In genomic region chr17:16061631-16062030, GRCh38 we compare ENCODE assay signal across 15 cellular contexts.
"Had no signal": no experiment of that assay in that cellular context is flagged by ENCODE, and none has a peak within 500 bp of the region (broad histone marks: within the 10 kb centered on the region; RNA-seq: fewer than 3 reads in every experiment).

No MANE protein-coding gene starts in this region.

- H3K27ac Mint-ChIP-seq: activated naive CD8-positive, alpha-beta T cell treated with anti-CD3 and anti-CD28 coated beads, Interleukin-2, amount 10 ng/mL, durations not matched to agents 7 days and 5 days had no signal

- H3K27ac ChIP-seq: body of pancreas, left ventricle myocardium inferior, parathyroid adenoma, right lobe of liver, thyroid gland had no signal

- H3K4me1 Mint-ChIP-seq: activated naive CD8-positive, alpha-beta T cell treated with anti-CD3 and anti-CD28 coated beads, Interleukin-2, amount 10 ng/mL, durations not matched to agents 7 days and 5 days; immature natural killer cell; naive B cell had no signal

- DNase-seq: activated CD4-positive, alpha-beta T cell treated with anti-CD3 and anti-CD28 coated beads for 1 hour; activated naive CD8-positive, alpha-beta T cell treated with anti-CD3 and anti-CD28 coated beads, Interleukin-2, amount 10 ng/mL, durations not matched to agents 7 days and 5 days; body of pancreas; caudate nucleus; effector CD8-positive, alpha-beta T cell; immature natural killer cell; kidney glomerular epithelial cell; left ventricle myocardium inferior; mucosa of descending colon; naive B cell; right lobe of liver; small intestine; stimulated activated CD4-positive, alpha-beta T cell treated with anti-CD3 and anti-CD28 coated beads, Interleukin-4, amount 100 ng/mL, for 1 hour; thyroid gland had no signal

- H3K4me3 Mint-ChIP-seq: activated naive CD8-positive, alpha-beta T cell treated with anti-CD3 and anti-CD28 coated beads, Interleukin-2, amount 10 ng/mL, durations not matched to agents 7 days and 5 days; immature natural killer cell; naive B cell had no signal

- H3K27me3 ChIP-seq: body of pancreas, right lobe of liver, thyroid gland had no signal

- ATAC-seq: body of pancreas, mucosa of descending colon, right lobe of liver had no signal

- H3K4me3 ChIP-seq: body of pancreas, left ventricle myocardium inferior, mucosa of descending colon, right lobe of liver, thyroid gland had no signal

- H3K27me3 Mint-ChIP-seq: activated naive CD8-positive, alpha-beta T cell treated with anti-CD3 and anti-CD28 coated beads, Interleukin-2, amount 10 ng/mL, durations not matched to agents 7 days and 5 days; naive B cell had no signal

- H3K4me1 ChIP-seq: body of pancreas, left ventricle myocardium inferior, parathyroid adenoma, right lobe of liver had no signal

- H3K9me3 ChIP-seq: body of pancreas, left ventricle myocardium inferior, mucosa of descending colon, right lobe of liver, thyroid gland had no signal

- H3K9me3 Mint-ChIP-seq: activated naive CD8-positive, alpha-beta T cell treated with anti-CD3 and anti-CD28 coated beads, Interleukin-2, amount 10 ng/mL, durations not matched to agents 7 days and 5 days; immature natural killer cell; naive B cell had no signal
